In the genomic region with DNA sequence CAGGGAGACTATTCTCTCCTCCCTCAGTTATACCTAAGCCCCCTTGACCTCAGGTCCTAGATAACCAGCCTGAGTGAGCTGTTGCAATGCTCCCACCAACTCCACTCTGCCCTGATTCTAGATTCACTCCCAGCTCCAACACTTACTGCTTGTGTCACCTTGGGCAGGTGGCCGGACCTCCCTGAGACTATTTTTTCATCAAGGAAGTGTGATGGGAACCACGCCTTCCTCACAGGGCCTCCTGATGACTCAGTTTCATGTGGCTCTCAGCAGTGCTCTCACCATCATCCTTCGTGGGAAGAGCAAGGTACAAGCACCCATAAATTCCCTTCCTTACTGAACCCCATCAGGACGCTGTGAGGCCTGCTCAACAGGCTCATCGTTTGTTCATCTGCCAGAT, we compare ENCODE assay signal across 16 cellular contexts.
DNase-seq lines count a peak whose midpoint lies in the region; ATAC-seq and TF ChIP-seq lines count a peak whose summit lies in the region.
"Had no signal": no experiment of that assay in that cellular context is flagged by ENCODE, and none has a peak within 500 bp of the region (broad histone marks: within the 10 kb centered on the region; RNA-seq: fewer than 3 reads in every experiment).

No MANE protein-coding gene starts in this region.

- H2BK5ac ChIP-seq in IMR-90 (ENCODE audit: low read depth, low read length, poor library complexity, severe bottlenecking) = no peak overlapping the region

- H3K4ac ChIP-seq in IMR-90 (ENCODE audit: low read depth, low read length) = no peak overlapping the region

- H3K9me1 ChIP-seq in IMR-90 (ENCODE audit: insufficient read depth, low read length) = no peaks in the 10 kb centered on the region

- H3K56ac ChIP-seq in IMR-90 (ENCODE audit: extremely low read depth, insufficient read depth, low read length) = no peak overlapping the region

- POLR2A ChIA-PET in IMR-90 (lab: Charles Lee; ENCODE audit: unreplicated experiment) = no interaction called here
- POLR2A ChIA-PET in OCI-LY7 (lab: Charles Lee) = no interaction called here

- CTCF ChIA-PET in IMR-90 (lab: Yijun Ruan, JAX) (no interaction called here), OCI-LY7 (lab: Charles Lee; ENCODE audit: unreplicated experiment) (no interaction called here)

- TF ChIP-seq POLR2A in IMR-90 (IDR thresholded peaks at IDR 0.05; ENCODE audit: low read depth, low read length) (no peak), vagina (IDR thresholded peaks at IDR 0.05) (no peak)

- no peak for ATAC-seq in IMR-90 (ENCODE audit: low read depth)

- intact Hi-C loops in IMR-90 (cut with micrococcal nuclease) (no loop called here), vagina (cut with DNase I) (no loop called here), OCI-LY7 (cut with micrococcal nuclease; ENCODE audit: unreplicated experiment) (no loop called here)

- H4K8ac ChIP-seq in IMR-90 (ENCODE audit: low read depth in 2 of 2, low read length in 2 of 2) = no peak overlapping the region

- no peak overlapping the region for H2BK120ac ChIP-seq in IMR-90 (ENCODE audit: low read depth, low read length)

- no peak overlapping the region for H2AK5ac ChIP-seq in IMR-90 (ENCODE audit: low read depth, low read length)

- no peak overlapping the region for H3K9ac ChIP-seq in IMR-90 (ENCODE audit: low read depth, low read length)

- dilution Hi-C loops in IMR-90 (cut with HindIII; ENCODE audit: low sequenced_read_pairs, unreplicated experiment) = no loop called here

- H3K27me3 ChIP-seq in IMR-90 (ENCODE audit: control insufficient read depth, insufficient read depth, low read length) = no peaks in the 10 kb centered on the region
- no peaks in the 10 kb centered on the region for H3K27me3 ChIP-seq in vagina

- no peak overlapping the region for H3K4me2 ChIP-seq in IMR-90 (ENCODE audit: low read depth, low read length)
- H3K4me2 ChIP-seq in OCI-LY7 (ENCODE audit: low read length) = no peak overlapping the region

- H3K79me1 ChIP-seq in IMR-90 (ENCODE audit: low read depth in 1 of 2, low read length in 2 of 2) = no peaks in the 10 kb centered on the region

- H3K4me1 ChIP-seq in IMR-90 (ENCODE audit: control insufficient read depth, insufficient read depth, low read length) = no peaks in the 10 kb centered on the region
- H3K4me1 ChIP-seq in vagina = no peaks in the 10 kb centered on the region
- H3K4me1 ChIP-seq in OCI-LY7 (ENCODE audit: insufficient read depth, low read length, poor library complexity, severe bottlenecking) = no peaks in the 10 kb centered on the region
- H3K4me1 ChIP-seq: HAP-1 had no signal

- BruUV-seq in IMR-90 (replicated peaks; lab: Mats Ljungman, UMichigan) = no TSS peak
- BruUV-seq in OCI-LY7 (replicated peaks; lab: Mats Ljungman, UMichigan) = no TSS peak

- H4K20me1 ChIP-seq in IMR-90 (ENCODE audit: insufficient read depth, low read length) (no peaks in the 10 kb centered on the region), OCI-LY7 (ENCODE audit: insufficient read depth, low read length) (no peaks in the 10 kb centered on the region)

- no peak overlapping the region for H3K27ac ChIP-seq in IMR-90 (ENCODE audit: insufficient read depth, low read length)
- no peak overlapping the region for H3K27ac ChIP-seq in coronary artery
- no peak overlapping the region for H3K27ac ChIP-seq in vagina
- no peak overlapping the region for H3K27ac ChIP-seq in OCI-LY7 (ENCODE audit: low read depth, low read length, poor library complexity, severe bottlenecking)

- DNase-seq in IMR-90 (no peak), coronary artery (ENCODE audit: low spot score) (peak; percentile 33), vagina (ENCODE audit: extremely low spot score in 2 of 2) (peak; percentile 62 to 72), OCI-LY7 (ENCODE audit: low spot score) (no peak), NCI-H524 treated with DMSO at 0.1 percent for 48 hours (lab: John Stamatoyannopoulos, UW) (no peak)
- DNase-seq: C1 segment of cervical spinal cord; Calu3; CD4-positive, alpha-beta memory T cell; COR-L47; DMS53; DMS79 treated with DMSO at 0.1 percent for 48 hours; GF-D8; GOT3; HFFc6 had no signal

- in situ Hi-C loops in IMR-90 (cut with MboI; ENCODE audit: low sequenced_read_pairs) = no loop called here

- H3K9me2 ChIP-seq in OCI-LY7 (ENCODE audit: insufficient read depth, low read length) = no peaks in the 10 kb centered on the region

- H3K18ac ChIP-seq in IMR-90 (ENCODE audit: low read depth, low read length) = no peak overlapping the region

- no peaks in the 10 kb centered on the region for H3K79me2 ChIP-seq in OCI-LY7 (ENCODE audit: insufficient read depth, low read depth, low read length)

- no peak overlapping the region for H3K14ac ChIP-seq in IMR-90 (replicated peaks; ENCODE audit: low read depth, low read length)

- no peak overlapping the region for H2BK20ac ChIP-seq in IMR-90 (ENCODE audit: low read depth, low read length)

- no peak overlapping the region for H2BK15ac ChIP-seq in IMR-90 (ENCODE audit: low read depth, low read length)

- TF ChIP-seq CTCF in IMR-90 (conservative IDR thresholded peaks at IDR 0.05; ENCODE audit: low read depth, low read length) = no peak
- TF ChIP-seq CTCF in coronary artery (IDR thresholded peaks at IDR 0.05) = no peak
- no peak for TF ChIP-seq CTCF in vagina (IDR thresholded peaks at IDR 0.05)
- no peak for TF ChIP-seq CTCF in OCI-LY7 (conservative IDR thresholded peaks at IDR 0.05; ENCODE audit: low read length)

- no peak overlapping the region for H4K91ac ChIP-seq in IMR-90 (ENCODE audit: insufficient read depth, low read depth, low read length)

- H3K4me3 ChIP-seq in IMR-90 (ENCODE audit: insufficient read depth, low read depth, low read length) (no peak overlapping the region), coronary artery (no peak overlapping the region), iPS-18c (ENCODE audit: insufficient read depth, low read depth, low read length) (peak overlapping the region; percentile 9; the same call in 1 of the 2 replicates), vagina (no peak overlapping the region), OCI-LY7 (ENCODE audit: low read depth, low read length, poor library complexity, severe bottlenecking) (no peak overlapping the region)
- H3K4me3 ChIP-seq: HAP-1 had no signal

- peak overlapping the region; percentile 24 for H2AK9ac ChIP-seq in IMR-90 (replicated peaks; ENCODE audit: low read depth, low read length, poor library complexity)

- 30% methylated on average over 2 of the region's 5 CpGs; no CpG with 5 or more reads in 1 of the 2 experiments for WGBS in IMR-90 (ENCODE audit: extremely low coverage in 2 of 2, insufficient read length in 1 of 2), 2 experiments

- TF ChIP-seq RAD21 in IMR-90 (IDR thresholded peaks at IDR 0.05; ENCODE audit: low read length) = no peak

- H2AFZ ChIP-seq in IMR-90 (replicated peaks; ENCODE audit: low read length, poor library complexity) (no peak overlapping the region), OCI-LY7 (ENCODE audit: low read length) (no peak overlapping the region)

- H3K36me3 ChIP-seq in IMR-90 (ENCODE audit: control insufficient read depth, insufficient read depth, low read length) (no peaks in the 10 kb centered on the region), vagina (no peaks in the 10 kb centered on the region), OCI-LY7 (ENCODE audit: insufficient read depth, low read length) (no peaks in the 10 kb centered on the region)
- H3K36me3 ChIP-seq: HAP-1 had no signal

- peaks cover 37% of the 10 kb centered on the region; the same call in 1 of the 2 replicates for H3K9me3 ChIP-seq in IMR-90 (ENCODE audit: control insufficient read depth, insufficient read depth, low read length)
- H3K9me3 ChIP-seq in iPS-18c (ENCODE audit: control insufficient read depth, insufficient read depth, low read length) = peaks cover 45% of the 10 kb centered on the region
- H3K9me3 ChIP-seq in vagina = no peaks in the 10 kb centered on the region
- H3K9me3 ChIP-seq in OCI-LY7 (ENCODE audit: low read length) = no peaks in the 10 kb centered on the region
- H3K9me3 ChIP-seq: HAP-1 had no signal

- no peak overlapping the region for H3K23ac ChIP-seq in IMR-90 (ENCODE audit: low read depth, low read length)

- no peak overlapping the region for H4K5ac ChIP-seq in IMR-90 (ENCODE audit: low read depth, low read length)

TF ChIP-seq in IMR-90, 13 proteins besides CTCF, POLR2A, EP300 and RAD21:
- TF ChIP-seq CEBPB (IDR thresholded peaks at IDR 0.05; ENCODE audit: low read depth, low read length) = no peak
- TF ChIP-seq RFX5 (IDR thresholded peaks at IDR 0.05; ENCODE audit: low read depth, low read length) = no peak
- TF ChIP-seq CHD1 (IDR thresholded peaks at IDR 0.05; ENCODE audit: low read depth, low read length) = no peak
- no peak for TF ChIP-seq ELK1 (IDR thresholded peaks at IDR 0.05; ENCODE audit: borderline replicate concordance, low read depth, low read length)
- TF ChIP-seq BHLHE40 (IDR thresholded peaks at IDR 0.05; ENCODE audit: low read depth, low read length) = no peak
- no peak for TF ChIP-seq NFE2L2 (IDR thresholded peaks at IDR 0.05; ENCODE audit: low read depth, low read length)
- TF ChIP-seq USF2 (IDR thresholded peaks at IDR 0.05; ENCODE audit: low read depth, low read length) = no peak
- TF ChIP-seq RCOR1 (IDR thresholded peaks at IDR 0.05; ENCODE audit: insufficient replicate concordance, low read length) = no peak
- no peak for TF ChIP-seq SMC3 (IDR thresholded peaks at IDR 0.05; ENCODE audit: low read depth, low read length)
- TF ChIP-seq FOS (IDR thresholded peaks at IDR 0.05; ENCODE audit: low read depth, low read length) = no peak
- TF ChIP-seq MXI1 (IDR thresholded peaks at IDR 0.05; ENCODE audit: borderline replicate concordance, low read depth, low read length) = no peak

Comparison
In these comparisons a context has a peak if more than half of its experiments do, and no peak if none do; other contexts are left out.
1. DNase-seq: peak in coronary artery (single experiment) and vagina (2 of 2); none in IMR-90 (single experiment), OCI-LY7 (single experiment) and NCI-H524 treated with DMSO at 0.1 percent for 48 hours (single experiment).